8 cellular contexts compared by ENCODE assay signal in genomic region chr2:96209011-96209728, GRCh38. TPM values are rescaled to one million over a fixed set of nuclear protein-coding genes. Genes with fewer than 3 reads are reported as not detected.
DNase-seq lines count a peak whose midpoint lies in the region; ATAC-seq and TF ChIP-seq lines count a peak whose summit lies in the region.

No MANE protein-coding gene starts in this region.

- peak overlapping the region; percentile 49 to 97 (median 97) for H3K27ac ChIP-seq in adrenal gland
- peak overlapping the region; percentile 92 to 98 for H3K27ac ChIP-seq in liver (ENCODE audit: low read depth in 1 of 2, low read length in 2 of 2)
- peak overlapping the region; percentile 69 to 98 (median 97) for H3K27ac ChIP-seq in thyroid gland

- H3K36me3 ChIP-seq in adrenal gland (replicated peaks in 1 of 2) (no peaks in the 10 kb centered on the region), liver (ENCODE audit: control insufficient read depth in 4 of 4, insufficient read depth in 3 of 4, low read depth in 1 of 4, low read length in 3 of 4) (no peaks in the 10 kb centered on the region), thyroid gland (no peaks in the 10 kb centered on the region)

- H3K27ac Mint-ChIP-seq in activated T-cell treated with anti-CD3 and anti-CD28 coated beads, Interleukin-2, amount 50 U/mL, for 72 hours = peak overlapping the region; percentile 87

- H3K27me3 ChIP-seq in adrenal gland (no peaks in the 10 kb centered on the region), liver (ENCODE audit: control insufficient read depth in 4 of 4, insufficient read depth in 4 of 4, low read length in 3 of 4) (no peaks in the 10 kb centered on the region), thyroid gland (no peaks in the 10 kb centered on the region)

- no peaks in the 10 kb centered on the region for H3K27me3 Mint-ChIP-seq in activated T-cell treated with anti-CD3 and anti-CD28 coated beads, Interleukin-2, amount 50 U/mL, for 72 hours (ENCODE audit: low read depth)

- H3K9ac ChIP-seq in liver (ENCODE audit: low read depth in 1 of 2, low read length in 2 of 2) = peak overlapping the region in 1 of 2 donors; percentile 16

- peak; percentile 20 to 38 for TF ChIP-seq RAD21 in liver (IDR thresholded peaks at IDR 0.05)

- H3K9me3 ChIP-seq in adrenal gland (replicated peaks in 1 of 3) (no peaks in the 10 kb centered on the region), liver (ENCODE audit: control insufficient read depth in 4 of 4, low read length in 3 of 4) (no peaks in the 10 kb centered on the region), thyroid gland (no peaks in the 10 kb centered on the region)

- H3K9me3 Mint-ChIP-seq in activated T-cell treated with anti-CD3 and anti-CD28 coated beads, Interleukin-2, amount 50 U/mL, for 72 hours = no peaks in the 10 kb centered on the region

- no peak for DNase-seq in activated T-cell treated with anti-CD3 and anti-CD28 coated beads, Interleukin-2, amount 50 U/mL, for 72 hours
- DNase-seq in activated T-cell treated with anti-CD3 and anti-CD28 coated beads, Interleukin-2, amount 50 U/mL, for 48 hours = no peak
- DNase-seq in adrenal gland (peak in 2 of 7 donors; percentile 34 to 53), thyroid gland (peak in 1 of 2 donors; percentile 12), SK-N-DZ (ENCODE audit: low spot score) (no peak), HPDE6-E6E7 (ENCODE audit: extremely low spot score) (no peak)

- intact Hi-C loops in adrenal gland (cut with DNase I) = loop anchor here in 1 of 2 donors (10.0 kb wide), 1 partner anchor 46 kb away; no protein-coding TSS in a partner anchor
- intact Hi-C loops in thyroid gland (cut with DNase I) = loop anchor here (2.0 kb wide), 1 partner anchor 56 kb away; the partner anchor contains the start of gene TMEM127

- 4 to 13% (median 8%) methylated on average over 9 to 21 of the region's 21 CpGs for WGBS in adrenal gland, 4 donors
- WGBS in liver = 8% methylated on average over 21 of the region's 21 CpGs
- WGBS in thyroid gland, 2 donors = 20% methylated on average over 9 of the region's 21 CpGs

- H3K4me3 ChIP-seq in adrenal gland (peak overlapping the region in 3 of 4 donors; percentile 58 to 78 (median 75)), liver (ENCODE audit: low read depth in 1 of 3, low read length in 3 of 3) (peak overlapping the region; percentile 44 to 95 (median 92)), thyroid gland (replicated peaks in 1 of 3) (peak overlapping the region in 2 of 3 donors; percentile 56 to 93)

- TF ChIP-seq CTCF in adrenal gland (IDR thresholded peaks at IDR 0.05) (no peak), liver (IDR thresholded peaks at IDR 0.05; ENCODE audit: low read depth, low read length, missing input control) (no peak), thyroid gland (IDR thresholded peaks at IDR 0.05) (no peak)

- no peak for ATAC-seq in activated T-cell treated with anti-CD3 and anti-CD28 coated beads, Interleukin-2, amount 50 U/mL, for 72 hours (replicated peaks in 1 of 2)
- no peak for ATAC-seq in GM21529 (IDR thresholded peaks at IDR 0.05; ENCODE audit: unreplicated experiment)

- TF ChIP-seq POLR2A in adrenal gland (IDR thresholded peaks at IDR 0.05) (peak in 1 of 2 donors; percentile 3), thyroid gland (IDR thresholded peaks at IDR 0.05) (peak in 1 of 2 donors; percentile 53)

- peaks cover 6 to 16% of the 10 kb centered on the region in 2 donors for H3K36me3 Mint-ChIP-seq in activated T-cell treated with anti-CD3 and anti-CD28 coated beads, Interleukin-2, amount 50 U/mL, for 72 hours (ENCODE audit: insufficient read depth in 2 of 2)

- peaks cover 33 to 43% of the 10 kb centered on the region in 2 donors for H3K4me1 ChIP-seq in adrenal gland (replicated peaks in 1 of 2)
- H3K4me1 ChIP-seq in liver (ENCODE audit: control insufficient read depth in 4 of 4, insufficient read depth in 4 of 4, low read length in 3 of 4) = peaks cover 17 to 37% (median 31%) of the 10 kb centered on the region in 4 donors
- peaks cover 29% of the 10 kb centered on the region in 2 donors for H3K4me1 ChIP-seq in thyroid gland

- H3K4me3 Mint-ChIP-seq in activated T-cell treated with anti-CD3 and anti-CD28 coated beads, Interleukin-2, amount 50 U/mL, for 72 hours = peak overlapping the region; percentile 94 to 96

- H3K4me1 Mint-ChIP-seq in activated T-cell treated with anti-CD3 and anti-CD28 coated beads, Interleukin-2, amount 50 U/mL, for 72 hours (ENCODE audit: low read depth) = peaks cover 47% of the 10 kb centered on the region

TF ChIP-seq in liver, 16 proteins besides CTCF, POLR2A, EP300 and RAD21:
- TF ChIP-seq HNF4A (conservative IDR thresholded peaks at IDR 0.05) = peak; percentile 77 to 78
- TF ChIP-seq ATF3 (IDR thresholded peaks at IDR 0.05) = no peak
- TF ChIP-seq HNF4G (IDR thresholded peaks at IDR 0.05) = peak; percentile 78
- peak in 1 of 2 donors; percentile 68 for TF ChIP-seq GABPA (IDR thresholded peaks at IDR 0.05 in 1 of 2, conservative IDR thresholded peaks at IDR 0.05 in 1 of 2)
- no peak for TF ChIP-seq JUND (IDR thresholded peaks at IDR 0.05)
- peak; percentile 98 for TF ChIP-seq YY1 (IDR thresholded peaks at IDR 0.05)
- peak; percentile 10 for TF ChIP-seq REST (IDR thresholded peaks at IDR 0.05)
- TF ChIP-seq ZBTB33 (IDR thresholded peaks at IDR 0.05) = peak; percentile 26

RNA-seq across cellular contexts. Expression of gene STARD7, which starts 0.5 kb away (rescaled TPM):
- total RNA-seq in activated T-cell treated with anti-CD3 and anti-CD28 coated beads, Interleukin-2, amount 50 U/mL, for 72 hours = 100 to 1,000 TPM; 202 to 225 TPM
- total RNA-seq in adrenal gland (100 to 1,000 TPM; 145 to 209 (median 166) TPM), liver (100 to 1,000 TPM in 1 of 2 donors, 10 to 100 TPM in 1; 72.0 to 120 TPM), thyroid gland (100 to 1,000 TPM; 211 to 292 (median 266) TPM)
- polyA plus RNA-seq in adrenal gland (100 to 1,000 TPM in 1 of 3 donors, 10 to 100 TPM in 2; 37.8 to 129 (median 45.9) TPM), liver (10 to 100 TPM; 42.9 to 47.4 TPM)
- 191 and 326 TPM in 2 replicates for polyA plus RNA-seq in SK-N-DZ (2014; cell fraction: cytosol; rRNA removed)
- polyA plus RNA-seq in SK-N-DZ (2014; cell fraction: nucleus; rRNA removed) = 165 and 200 TPM in 2 replicates

RNA-seq across cellular contexts. Expression of gene TMEM127, which starts 56.6 kb away (rescaled TPM):
- 10 to 100 TPM; 23.2 to 29.3 TPM for total RNA-seq in activated T-cell treated with anti-CD3 and anti-CD28 coated beads, Interleukin-2, amount 50 U/mL, for 72 hours
- total RNA-seq in adrenal gland (10 to 100 TPM; 57.7 to 89.2 (median 71.2) TPM), liver (10 to 100 TPM; 17.7 to 19.1 TPM), thyroid gland (10 to 100 TPM; 45.7 to 53.6 (median 48.7) TPM)
- polyA plus RNA-seq in adrenal gland (10 to 100 TPM; 14.9 to 48.2 (median 14.9) TPM), liver (10 to 100 TPM; 11.2 to 27.5 TPM)
- polyA plus RNA-seq in SK-N-DZ (2014; cell fraction: cytosol; rRNA removed) = 9.7 and 12.1 TPM in 2 replicates
- polyA plus RNA-seq in SK-N-DZ (2014; cell fraction: nucleus; rRNA removed) = 3.7 and 7.4 TPM in 2 replicates

RNA-seq across cellular contexts. Expression of gene CIAO1, which starts 56.9 kb away (rescaled TPM):
- 10 to 100 TPM; 70.8 to 72.6 TPM for total RNA-seq in activated T-cell treated with anti-CD3 and anti-CD28 coated beads, Interleukin-2, amount 50 U/mL, for 72 hours
- total RNA-seq in adrenal gland (100 to 1,000 TPM in 6 of 8 donors, 10 to 100 TPM in 2; 92.5 to 237 (median 139) TPM), liver (10 to 100 TPM; 50.6 to 80.4 TPM), thyroid gland (100 to 1,000 TPM in 3 of 4 donors, 10 to 100 TPM in 1; 83.8 to 149 (median 119) TPM)
- polyA plus RNA-seq in adrenal gland (100 to 1,000 TPM in 1 of 3 donors, 10 to 100 TPM in 2; 52.5 to 137 (median 59.5) TPM), liver (10 to 100 TPM; 43.0 to 43.3 TPM)
- polyA plus RNA-seq in SK-N-DZ (2014; cell fraction: cytosol; rRNA removed) = 166 and 222 TPM in 2 replicates
- 169 and 171 TPM in 2 replicates for polyA plus RNA-seq in SK-N-DZ (2014; cell fraction: nucleus; rRNA removed)
